ENCODE assay signal across 16 cellular contexts in genomic region chr18:73848656-73849055, GRCh38.
DNase-seq lines count a peak whose midpoint lies in the region; ATAC-seq and TF ChIP-seq lines count a peak whose summit lies in the region.
"Had no signal": no experiment of that assay in that cellular context is flagged by ENCODE, and none has a peak within 500 bp of the region (broad histone marks: within the 10 kb centered on the region; RNA-seq: fewer than 3 reads in every experiment).

No MANE protein-coding gene starts in this region.

- ATAC-seq in left ventricle myocardium superior (peak; percentile 30), mucosa of descending colon (no peak)

- H3K9me3 ChIP-seq in right atrium auricular region (no peaks in the 10 kb centered on the region), mucosa of descending colon (no peaks in the 10 kb centered on the region)
- H3K9me3 ChIP-seq: adrenal gland, Peyer's patch, suprapubic skin had no signal

- in situ Hi-C loops in brain microvascular endothelial cell (cut with HindIII; ENCODE audit: low pct_ligation_motif_present, low sequenced_read_pairs) = no loop called here

- H3K27me3 ChIP-seq in right atrium auricular region = no peaks in the 10 kb centered on the region
- H3K27me3 ChIP-seq in brain microvascular endothelial cell (replicated peaks) = no peaks in the 10 kb centered on the region
- H3K27me3 ChIP-seq: Peyer's patch, suprapubic skin had no signal

- H3K4me3 ChIP-seq in right atrium auricular region (no peak overlapping the region), brain microvascular endothelial cell (ENCODE audit: low read depth, low read length) (no peak overlapping the region), mucosa of descending colon (no peak overlapping the region)
- H3K4me3 ChIP-seq: adrenal gland, Peyer's patch, suprapubic skin had no signal

- no peak for DNase-seq in left ventricle myocardium superior
- DNase-seq in right atrium auricular region (ENCODE audit: low spot score) = no peak
- DNase-seq in brain microvascular endothelial cell = peak; percentile 18
- DNase-seq in iris pigment epithelial cell (ENCODE audit: low read depth) = peak; percentile 71
- DNase-seq in stimulated activated CD4-positive, alpha-beta T cell treated with anti-CD3 and anti-CD28 coated beads, Interleukin-2, amount 100 ng/mL, for 48 hours = no peak
- no peak for DNase-seq in mucosa of descending colon
- DNase-seq in activated CD4-positive, CD25-positive, alpha-beta regulatory T cell treated with anti-CD3 and anti-CD28 coated beads, Interleukin-2, amount 50 U/mL, for 72 hours = no peak
- DNase-seq in activated CD4-positive, CD25-positive, alpha-beta regulatory T cell (lab: John Stamatoyannopoulos, UW) = no peak
- DNase-seq: activated CD4-positive, alpha-beta T cell treated with anti-CD3 and anti-CD28 coated beads for 4 hours; activated T-cell treated with anti-CD3 and anti-CD28 coated beads, Interleukin-2, amount 50 U/mL, for 24 hours; adrenal gland; effector CD4-positive, alpha-beta T cell; NCI-H1417 treated with DMSO at 0.1 percent for 48 hours; NCI-H510A; Peyer's patch had no signal

- intact Hi-C loops in left ventricle myocardium superior (cut with micrococcal nuclease) = no loop called here
- intact Hi-C loops in mucosa of descending colon (cut with DNase I, micrococcal nuclease) = no loop called here

- TF ChIP-seq CTCF in right atrium auricular region (IDR thresholded peaks at IDR 0.05) = no peak
- TF ChIP-seq CTCF in brain microvascular endothelial cell (IDR thresholded peaks at IDR 0.05; ENCODE audit: low read depth, low read length, missing control alignments) = no peak
- TF ChIP-seq CTCF in mucosa of descending colon (IDR thresholded peaks at IDR 0.05) = no peak

- H3K4me1 ChIP-seq in right atrium auricular region (peaks cover 0 to 10% of the 10 kb centered on the region in 2 donors), mucosa of descending colon (ENCODE audit: low read depth) (no peaks in the 10 kb centered on the region)
- H3K4me1 ChIP-seq: adrenal gland, Peyer's patch had no signal

- H3K27ac ChIP-seq in right atrium auricular region (peak overlapping the region in 1 of 2 donors; percentile 22), brain microvascular endothelial cell (no peak overlapping the region)
- H3K27ac ChIP-seq: adrenal gland, Peyer's patch had no signal

- no peaks in the 10 kb centered on the region for H3K36me3 ChIP-seq in right atrium auricular region
- H3K36me3 ChIP-seq in brain microvascular endothelial cell (replicated peaks) = no peaks in the 10 kb centered on the region
- no peaks in the 10 kb centered on the region for H3K36me3 ChIP-seq in mucosa of descending colon (ENCODE audit: low read depth)
- H3K36me3 ChIP-seq: adrenal gland, Peyer's patch, suprapubic skin had no signal

Comparison
In these comparisons a context has a peak if more than half of its experiments do, and no peak if none do; other contexts are left out.
1. DNase-seq: peak in brain microvascular endothelial cell (single experiment) and iris pigment epithelial cell (single experiment); none in left ventricle myocardium superior (single experiment), right atrium auricular region (single experiment), stimulated activated CD4-positive, alpha-beta T cell treated with anti-CD3 and anti-CD28 coated beads, Interleukin-2, amount 100 ng/mL, for 48 hours (0 of 2), mucosa of descending colon (0 of 3), activated CD4-positive, CD25-positive, alpha-beta regulatory T cell treated with anti-CD3 and anti-CD28 coated beads, Interleukin-2, amount 50 U/mL, for 72 hours (single experiment) and activated CD4-positive, CD25-positive, alpha-beta regulatory T cell (0 of 4).